Comparison of ENCODE assay signal across 9 cellular contexts in the genomic region with DNA sequence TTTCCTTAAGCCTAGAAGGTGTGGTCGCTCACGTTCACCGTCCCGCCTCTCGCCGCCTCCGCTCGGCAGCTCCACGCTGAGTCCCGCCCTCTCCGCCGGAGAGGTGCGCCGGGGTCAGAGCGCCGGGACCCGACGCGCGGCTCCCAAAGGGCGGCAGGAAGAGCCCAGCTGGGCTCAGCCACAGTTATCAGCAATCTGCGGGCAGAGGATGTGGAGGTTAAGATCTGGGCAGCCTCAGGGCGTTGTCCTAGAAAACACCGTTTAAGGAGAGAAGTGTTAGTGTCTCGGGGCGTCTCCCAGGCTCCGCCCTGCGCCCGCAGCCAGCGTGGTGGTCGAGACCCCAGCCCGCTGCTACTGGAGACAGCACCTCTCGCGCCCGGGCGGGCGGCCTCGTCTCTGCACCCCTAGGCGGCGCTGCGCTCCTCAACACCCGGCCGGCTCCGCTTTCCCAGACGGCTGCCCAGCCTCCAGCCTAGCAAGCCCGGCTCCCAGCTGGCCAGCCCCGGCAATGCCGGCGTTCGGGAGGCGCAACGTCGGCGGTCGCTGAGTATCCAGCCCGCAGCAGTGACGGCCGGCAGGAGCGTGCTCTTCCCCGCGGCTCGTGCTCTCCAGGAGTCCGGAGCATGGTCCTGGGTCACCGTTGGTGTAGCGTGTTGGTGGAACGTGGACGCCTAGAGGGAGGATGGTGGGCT. TPM values are rescaled to one million over a fixed set of nuclear protein-coding genes. Genes with fewer than 3 reads are reported as not detected.
DNase-seq lines count a peak whose midpoint lies in the region; ATAC-seq and TF ChIP-seq lines count a peak whose summit lies in the region.
"Had no signal": no experiment of that assay in that cellular context is flagged by ENCODE, and none has a peak within 500 bp of the region (broad histone marks: within the 10 kb centered on the region; RNA-seq: fewer than 3 reads in every experiment).

TSS of gene PCDHAC1 (plus strand) at position 89 of the 692 bp plus-strand sequence. CDS start at position 683, 594 bp downstream.

- DNase-seq in AG09309 (ENCODE audit: low read depth) (no peak), HS-5 (ENCODE audit: low read depth) (peak; percentile 46), RWPE1 (ENCODE audit: low spot score) (peak; percentile 92), dermis microvascular lymphatic vessel endothelial cell (ENCODE audit: low read depth in 2 of 2) (peak; percentile 21 to 62), left lobe of liver (ENCODE audit: low spot score) (peak; percentile 71)
- DNase-seq in stimulated activated CD4-positive, alpha-beta T cell treated with anti-CD3 and anti-CD28 coated beads, Interleukin-2, amount 100 ng/mL, for 24 hours: peak; percentile 24 to 61
- DNase-seq in effector CD4-positive, alpha-beta T cell: no peak

- POLR2A ChIA-PET in RWPE1 (lab: Yijun Ruan, JAX; ENCODE audit: low non-redundant PET): interaction anchor here (1.0 to 2.0 kb wide), 3 partner anchors 41 to 114 kb away, joined by 5 to 13 read pairs (median 7); no protein-coding TSS in a partner anchor

- CTCF ChIA-PET in RWPE1 (lab: Yijun Ruan, JAX): interaction anchor here (0.5 to 4.2 kb wide), 39 partner anchors 9 to 1075 kb away, joined by 3 to 85 read pairs (median 4); partner anchors contain the start of genes PCDHA13, PCDHA8 and PCDHAC2

- peak; percentile 49 for TF ChIP-seq CTCF in AG09309 (IDR thresholded peaks at IDR 0.05; ENCODE audit: control insufficient read depth, insufficient read depth, low read depth, low read length, missing control alignments)
- peak; percentile 98 for TF ChIP-seq CTCF in RWPE1 (conservative IDR thresholded peaks at IDR 0.05; ENCODE audit: low read depth)

- peak within 1 kb of the TSS; percentile 59 for H3K27ac ChIP-seq in RWPE1

- H3K4me3 ChIP-seq in AG09309 (ENCODE audit: control insufficient read depth, low read depth, low read length): peak within 1 kb of the TSS; percentile 36

- peak; percentile 97 for ATAC-seq in left lobe of liver
- no peak for ATAC-seq in HG02870 (IDR thresholded peaks at IDR 0.05; ENCODE audit: unreplicated experiment)

RNA-seq across cellular contexts. Expression of gene PCDHAC1, which starts in this region (rescaled TPM):
- 0.13 TPM in 1 of 2 replicates, not detected in the other for total RNA-seq in dermis microvascular lymphatic vessel endothelial cell
- 0.28 TPM for total RNA-seq in left lobe of liver
- total RNA-seq: natural killer cell treated with Interleukin-12 subunit alpha and Interleukin-12 subunit beta and Interleukin-15 and Interleukin-18, amount 100 ng/mL, for 72 hours had no signal

Comparison
In these comparisons a context has a peak if more than half of its experiments do, and no peak if none do; other contexts are left out.
1. Peak in DNase-seq in dermis microvascular lymphatic vessel endothelial cell; RNA of the gene not detected or under 1 TPM.
2. Peak in DNase-seq and ATAC-seq in left lobe of liver; RNA of the gene not detected or under 1 TPM.
3. DNase-seq: peak in HS-5 (single experiment), RWPE1 (single experiment) and stimulated activated CD4-positive, alpha-beta T cell treated with anti-CD3 and anti-CD28 coated beads, Interleukin-2, amount 100 ng/mL, for 24 hours (2 of 2); none in AG09309 (single experiment) and effector CD4-positive, alpha-beta T cell (single experiment).